9 cellular contexts compared by ENCODE assay signal in genomic region chr6:13526718-13527668, GRCh38. TPM values are rescaled to one million over a fixed set of nuclear protein-coding genes. Genes with fewer than 3 reads are reported as not detected.
DNase-seq lines count a peak whose midpoint lies in the region; ATAC-seq and TF ChIP-seq lines count a peak whose summit lies in the region.
"Had no signal": no experiment of that assay in that cellular context is flagged by ENCODE, and none has a peak within 500 bp of the region (broad histone marks: within the 10 kb centered on the region; RNA-seq: fewer than 3 reads in every experiment).

No MANE protein-coding gene starts in this region.

- H3K9me3 Mint-ChIP-seq in IgD-negative memory B cell: no peaks in the 10 kb centered on the region
- no peaks in the 10 kb centered on the region for H3K9me3 Mint-ChIP-seq in stimulated activated memory B cell treated with anti-CD40 and anti-IgM and Interleukin-4, amounts not matched to agents 10 μg/mL and 1 μg/mL and 100 μg/mL, for 72 hours

- H3K36me3 Mint-ChIP-seq in IgD-negative memory B cell: peaks cover 3% of the 10 kb centered on the region
- no peaks in the 10 kb centered on the region for H3K36me3 Mint-ChIP-seq in stimulated activated memory B cell treated with anti-CD40 and anti-IgM and Interleukin-4, amounts not matched to agents 10 μg/mL and 1 μg/mL and 100 μg/mL, for 72 hours

- peaks cover 0 to 3% of the 10 kb centered on the region in 2 donors for H3K4me1 ChIP-seq in esophagus (ENCODE audit: control insufficient read depth in 2 of 2, insufficient read depth in 2 of 2, low read length in 1 of 2)

- peak; percentile 82 for ATAC-seq in GM21515 (IDR thresholded peaks at IDR 0.05; ENCODE audit: unreplicated experiment)
- peak; percentile 95 for ATAC-seq in stimulated activated memory B cell treated with anti-CD40 and anti-IgM and Interleukin-4, amounts not matched to agents 10 μg/mL and 1 μg/mL and 100 μg/mL, for 72 hours
- ATAC-seq: Panc1 had no signal

- peaks cover 28 to 36% (median 30%) of the 10 kb centered on the region in 3 donors for H3K4me1 Mint-ChIP-seq in IgD-negative memory B cell
- H3K4me1 Mint-ChIP-seq in stimulated activated memory B cell treated with anti-CD40 and anti-IgM and Interleukin-4, amounts not matched to agents 10 μg/mL and 1 μg/mL and 100 μg/mL, for 72 hours: peaks cover 27% of the 10 kb centered on the region

- H3K4me3 Mint-ChIP-seq in IgD-negative memory B cell: peak overlapping the region; percentile 26 to 83 (median 54)
- H3K4me3 Mint-ChIP-seq in stimulated activated memory B cell treated with anti-CD40 and anti-IgM and Interleukin-4, amounts not matched to agents 10 μg/mL and 1 μg/mL and 100 μg/mL, for 72 hours: peak overlapping the region; percentile 0

- no peaks in the 10 kb centered on the region for H3K36me3 ChIP-seq in esophagus (ENCODE audit: control insufficient read depth in 2 of 2, insufficient read depth in 2 of 2, low read length in 1 of 2)

- H3K27ac ChIP-seq in esophagus (ENCODE audit: low read depth in 2 of 2, low read length in 1 of 2): peak overlapping the region; percentile 20 to 67

- WGBS in esophagus, 2 donors: 58 to 67% methylated on average over 17 of the region's 17 CpGs

- peak; percentile 51 for TF ChIP-seq POLR2A in Raji (IDR thresholded peaks at IDR 0.05; ENCODE audit: insufficient read depth, low read depth, low read length)

- DNase-seq in GF-D8 (lab: John Stamatoyannopoulos, UW): peak; percentile 90
- DNase-seq in activated effector memory CD4-positive, alpha-beta T cell treated with anti-CD3 and anti-CD28 coated beads, Interleukin-2, amount 50 U/mL, for 16 hours: no peak
- DNase-seq in stimulated activated CD4-positive, alpha-beta T cell treated with anti-CD3 and anti-CD28 coated beads, Interleukin-1b, Interleukin-23, amount 100 ng/mL, for 48 hours: no peak

- no peak overlapping the region for H3K4me3 ChIP-seq in esophagus (ENCODE audit: low read depth in 1 of 2, low read length in 2 of 2)

- no peaks in the 10 kb centered on the region for H3K27me3 Mint-ChIP-seq in IgD-negative memory B cell
- no peaks in the 10 kb centered on the region for H3K27me3 Mint-ChIP-seq in stimulated activated memory B cell treated with anti-CD40 and anti-IgM and Interleukin-4, amounts not matched to agents 10 μg/mL and 1 μg/mL and 100 μg/mL, for 72 hours

- no peaks in the 10 kb centered on the region for H3K27me3 ChIP-seq in esophagus (ENCODE audit: control insufficient read depth in 1 of 2, insufficient read depth in 2 of 2, low read length in 2 of 2)

- H3K9me3 ChIP-seq in esophagus (ENCODE audit: control insufficient read depth in 2 of 2, insufficient read depth in 1 of 2, low read depth in 1 of 2, low read length in 1 of 2): no peaks in the 10 kb centered on the region

- peak overlapping the region; percentile 73 to 92 (median 85) for H3K27ac Mint-ChIP-seq in IgD-negative memory B cell
- peak overlapping the region; percentile 80 for H3K27ac Mint-ChIP-seq in stimulated activated memory B cell treated with anti-CD40 and anti-IgM and Interleukin-4, amounts not matched to agents 10 μg/mL and 1 μg/mL and 100 μg/mL, for 72 hours

RNA-seq across cellular contexts. Expression of gene GFOD1, which starts 39.6 kb away (rescaled TPM):
- polyA plus RNA-seq in IgD-negative memory B cell (10.9 TPM), esophagus (1 to 10 TPM; 4.2 to 6.8 TPM)

RNA-seq across cellular contexts. Expression of gene SIRT5, which starts 47.4 kb away (rescaled TPM):
- polyA plus RNA-seq in IgD-negative memory B cell: 13.6 TPM
- 1 to 10 TPM; 3.6 to 5.5 TPM for polyA plus RNA-seq in esophagus
